8 cellular contexts compared by ENCODE assay signal in the genomic region with DNA sequence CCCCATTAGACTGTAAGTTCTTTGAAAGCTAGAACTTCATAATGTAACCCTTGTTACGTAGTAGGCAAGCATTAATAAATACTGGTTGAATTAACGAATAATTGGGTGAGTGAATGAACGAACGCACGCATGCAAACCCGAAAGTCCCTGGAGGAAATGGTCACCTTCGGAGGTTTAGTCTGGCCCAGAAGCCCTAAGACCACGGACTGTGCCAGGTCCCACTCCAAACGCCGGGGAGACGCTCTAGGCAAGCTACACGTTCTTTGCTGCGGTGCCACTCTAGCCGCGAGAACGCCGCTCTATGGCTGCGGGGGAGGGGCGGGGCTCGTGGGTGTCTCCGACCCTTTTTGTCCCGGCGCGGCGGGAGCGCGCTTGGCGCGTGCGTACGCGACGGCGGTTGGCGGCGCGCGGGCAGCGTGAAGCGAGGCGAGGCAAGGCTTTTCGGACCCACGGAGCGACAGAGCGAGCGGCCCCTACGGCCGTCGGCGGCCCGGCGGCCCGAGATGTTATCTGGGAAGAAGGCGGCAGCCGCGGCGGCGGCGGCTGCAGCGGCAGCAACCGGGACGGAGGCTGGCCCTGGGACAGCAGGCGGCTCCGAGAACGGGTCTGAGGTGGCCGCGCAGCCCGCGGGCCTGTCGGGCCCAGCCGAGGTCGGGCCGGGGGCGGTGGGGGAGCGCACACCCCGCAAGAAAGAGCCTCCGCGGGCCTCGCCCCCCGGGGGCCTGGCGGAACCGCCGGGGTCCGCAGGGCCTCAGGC. TPM values are rescaled to one million over a fixed set of nuclear protein-coding genes. Genes with fewer than 3 reads are reported as not detected.
DNase-seq lines count a peak whose midpoint lies in the region; ATAC-seq and TF ChIP-seq lines count a peak whose summit lies in the region.

KDM1A (plus strand) TSS at position 375 of the 757 bp plus-strand sequence; CDS start at position 504, 129 bp downstream.

- H3K9me3 ChIP-seq in mucosa of descending colon: no peaks in the 10 kb centered on the region

- DNase-seq in DMS153 (lab: John Stamatoyannopoulos, UW): peak; percentile 97
- DNase-seq in HuH-7.5 (ENCODE audit: low spot score): peak; percentile 87
- DNase-seq in OCI-M2 (lab: John Stamatoyannopoulos, UW; ENCODE audit: unreplicated experiment): peak; percentile 75
- peak; percentile 93 for DNase-seq in activated T-cell treated with anti-CD3 and anti-CD28 coated beads for 4 hours
- peak; percentile 97 for DNase-seq in epithelial cell of esophagus (ENCODE audit: low read depth)
- peak; percentile 98 to 99 (median 98) for DNase-seq in mucosa of descending colon
- DNase-seq in stimulated activated CD8-positive, alpha-beta memory T cell treated with anti-CD3 and anti-CD28 coated beads, Interleukin-4, amount 100 ng/mL, for 24 hours (ENCODE audit: low read depth): peak; percentile 95

- ATAC-seq in GM21526 (IDR thresholded peaks at IDR 0.05; ENCODE audit: low FRiP score, unreplicated experiment) (peak; percentile 87), mucosa of descending colon (peak; percentile 99)

- H3K4me1 ChIP-seq in mucosa of descending colon (ENCODE audit: low read depth): peaks cover 10% of the 10 kb centered on the region

- peak; percentile 37 for TF ChIP-seq CTCF in epithelial cell of esophagus (IDR thresholded peaks at IDR 0.05; ENCODE audit: insufficient read depth, low read depth, low read length, missing control alignments)
- no peak for TF ChIP-seq CTCF in mucosa of descending colon (IDR thresholded peaks at IDR 0.05)

- H3K4me3 ChIP-seq in epithelial cell of esophagus (ENCODE audit: low read length): peak within 1 kb of the TSS; percentile 81
- H3K4me3 ChIP-seq in mucosa of descending colon: peak within 1 kb of the TSS; percentile 90

- intact Hi-C loops in mucosa of descending colon (cut with DNase I, micrococcal nuclease): no loop called here

- no peaks in the 10 kb centered on the region for H3K36me3 ChIP-seq in mucosa of descending colon (ENCODE audit: low read depth)

RNA-seq across cellular contexts. Expression of gene KDM1A, which starts in this region (rescaled TPM):
- total RNA-seq in mucosa of descending colon: 10 to 100 TPM; 37.5 to 61.3 (median 49.3) TPM

Comparison
In these comparisons a context has a peak if more than half of its experiments do, and no peak if none do; other contexts are left out.
1. Peak in every context shown above with its lines: DNase-seq, ATAC-seq and H3K4me3 ChIP-seq.